8 cellular contexts compared by ENCODE assay signal in the genomic region with DNA sequence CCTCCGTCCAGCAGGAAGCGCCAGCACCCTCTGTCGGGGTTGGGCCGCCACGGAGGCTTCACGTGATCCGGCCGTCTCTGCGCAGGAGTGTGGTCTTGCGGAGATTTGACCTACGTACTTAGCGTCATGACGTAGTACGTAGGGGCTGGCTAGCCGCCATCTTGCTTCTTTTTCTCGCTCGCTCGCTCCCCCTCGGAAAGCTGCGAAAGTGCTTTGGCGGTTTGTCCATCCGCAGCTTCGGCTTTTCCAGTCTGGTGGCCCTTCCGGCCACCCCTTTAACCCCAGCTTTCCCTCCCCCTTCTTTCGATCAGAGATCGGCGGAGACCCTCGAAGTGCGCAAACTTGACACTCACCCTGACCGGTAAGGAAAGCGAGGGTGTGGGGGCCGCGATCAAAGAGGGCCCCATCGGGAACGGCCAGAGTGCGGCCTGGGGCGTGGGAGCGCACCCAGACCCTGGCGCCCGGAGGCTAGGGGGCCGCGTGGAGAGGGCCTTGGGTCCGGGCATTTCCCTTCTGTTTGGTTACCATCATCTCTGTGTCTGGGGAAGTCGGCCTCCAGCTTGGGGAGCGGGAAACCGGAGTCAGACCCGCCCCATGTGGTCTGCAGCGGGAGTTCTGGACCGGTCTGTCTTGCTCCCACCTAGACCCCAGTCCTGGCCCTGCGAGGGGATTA. TPM values are rescaled to one million over a fixed set of nuclear protein-coding genes. Genes with fewer than 3 reads are reported as not detected.
A peak's percentile ranks its signal among the peaks of the same experiment; 100 is the strongest.
DNase-seq lines count a peak whose midpoint lies in the region; ATAC-seq, FAIRE-seq and TF ChIP-seq lines count a peak whose summit lies in the region.

A gene (plus strand): TSS at position 156 of the 673 bp plus-strand sequence. CDS start 26,559 bp downstream, outside the sequence.

- intact Hi-C loops in left ventricle myocardium inferior (cut with micrococcal nuclease), result no loop called here
- intact Hi-C loops in prostate gland (cut with DNase I), result loop anchor here (5.0 kb wide), 1 partner anchor 297 kb away; a partner anchor contains a TSS

- H3K4me1 Mint-ChIP-seq in T-helper 1 cell treated with Interleukin-12 subunit alpha and Interleukin-12 subunit beta and Interleukin-4 antibody, amounts not matched to agents 30 μg/mL and 1 μg/mL, for 36 hours (ENCODE audit: low read depth), result peaks cover 49% of the 10 kb centered on the region

- H3K27ac Mint-ChIP-seq in T-helper 1 cell treated with Interleukin-12 subunit alpha and Interleukin-12 subunit beta and Interleukin-4 antibody, amounts not matched to agents 30 μg/mL and 1 μg/mL, for 36 hours, result peak within 1 kb of the TSS; percentile 94

- DNase-seq in GM12891 (ENCODE audit: insufficient read length, low spot score) (peak; percentile 63), NCI-H146 (lab: John Stamatoyannopoulos, UW) (peak; percentile 97), amygdala (lab: John Stamatoyannopoulos, UW) (peak; percentile 72 to 98 (median 93)), left ventricle myocardium inferior (peak; percentile 99), prostate gland (ENCODE audit: low spot score) (peak; percentile 98), urothelium cell line (ENCODE audit: low spot score) (peak; percentile 95)

- peak; percentile 96 for ATAC-seq in HG02852 (IDR thresholded peaks at IDR 0.05; ENCODE audit: unreplicated experiment)

- no peaks in the 10 kb centered on the region for H3K9me3 Mint-ChIP-seq in T-helper 1 cell treated with Interleukin-12 subunit alpha and Interleukin-12 subunit beta and Interleukin-4 antibody, amounts not matched to agents 30 μg/mL and 1 μg/mL, for 36 hours

- H3K4me3 ChIP-seq in left ventricle myocardium inferior (peak within 1 kb of the TSS; percentile 89), prostate gland (peak within 1 kb of the TSS; percentile 82 to 85)

- FAIRE-seq in GM12891 (lab: Jason Lieb, UNC) (peak; percentile 99), urothelium cell line (lab: Jason Lieb, UNC) (peak; percentile 50)

- peak within 1 kb of the TSS; percentile 97 for H3K27ac ChIP-seq in left ventricle myocardium inferior (replicated peaks)
- H3K27ac ChIP-seq in prostate gland, result peak within 1 kb of the TSS; percentile 98

- TF ChIP-seq CTCF in left ventricle myocardium inferior (IDR thresholded peaks at IDR 0.05; ENCODE audit: borderline replicate concordance) (peak; percentile 83), prostate gland (IDR thresholded peaks at IDR 0.05) (peak; percentile 71 to 95 (median 86))

- H3K36me3 Mint-ChIP-seq in T-helper 1 cell treated with Interleukin-12 subunit alpha and Interleukin-12 subunit beta and Interleukin-4 antibody, amounts not matched to agents 30 μg/mL and 1 μg/mL, for 36 hours (ENCODE audit: low read depth), result peaks cover 23% of the 10 kb centered on the region

- no peaks in the 10 kb centered on the region for H3K36me3 ChIP-seq in left ventricle myocardium inferior
- H3K36me3 ChIP-seq in prostate gland, result no peaks in the 10 kb centered on the region

- no peaks in the 10 kb centered on the region for H3K27me3 ChIP-seq in left ventricle myocardium inferior (ENCODE audit: low read depth)
- no peaks in the 10 kb centered on the region for H3K27me3 ChIP-seq in prostate gland (replicated peaks; ENCODE audit: insufficient read depth)

- H3K4me3 Mint-ChIP-seq in T-helper 1 cell treated with Interleukin-12 subunit alpha and Interleukin-12 subunit beta and Interleukin-4 antibody, amounts not matched to agents 30 μg/mL and 1 μg/mL, for 36 hours, result peak within 1 kb of the TSS; percentile 96

- H3K4me1 ChIP-seq in left ventricle myocardium inferior (peaks cover 57% of the 10 kb centered on the region), prostate gland (replicated peaks) (no peaks in the 10 kb centered on the region)

- H3K27me3 Mint-ChIP-seq in T-helper 1 cell treated with Interleukin-12 subunit alpha and Interleukin-12 subunit beta and Interleukin-4 antibody, amounts not matched to agents 30 μg/mL and 1 μg/mL, for 36 hours (ENCODE audit: low read depth), result no peaks in the 10 kb centered on the region

- under 1% methylated on average over 50 of the region's 50 CpGs for WGBS in prostate gland

- peak; percentile 79 for TF ChIP-seq POLR2A in GM12891 (IDR thresholded peaks at IDR 0.05; ENCODE audit: low read depth, low read length)
- TF ChIP-seq POLR2A in prostate gland (IDR thresholded peaks at IDR 0.05), result peak; percentile 80

- H3K9me3 ChIP-seq in left ventricle myocardium inferior (replicated peaks) (no peaks in the 10 kb centered on the region), prostate gland (no peaks in the 10 kb centered on the region)

TF ChIP-seq in GM12891, 5 proteins besides CTCF, POLR2A, EP300 and RAD21:
- TF ChIP-seq POU2F2 (IDR thresholded peaks at IDR 0.05; ENCODE audit: low read depth, low read length), result peak; percentile 46; the same call in 1 of the 2 replicates
- peak; percentile 51; the same call in 1 of the 2 replicates for TF ChIP-seq POLR2AphosphoS5 (IDR thresholded peaks at IDR 0.05; ENCODE audit: low read depth, low read length)
- TF ChIP-seq TAF1 (IDR thresholded peaks at IDR 0.05; ENCODE audit: low read depth, low read length), result no peak; the same call in 1 of the 2 replicates
- peak; percentile 8 for TF ChIP-seq PAX5 (IDR thresholded peaks at IDR 0.05; ENCODE audit: insufficient read depth, low read length, severe bottlenecking)
- no peak for TF ChIP-seq SPI1 (IDR thresholded peaks at IDR 0.05; ENCODE audit: low read depth, low read length)

RNA-seq across cellular contexts. Expression of the gene that starts here (rescaled TPM):
- polyA plus RNA-seq in GM12891 (2012; ENCODE audit: low read depth, missing spikeins), result 62.3 TPM
- 45.8 TPM for total RNA-seq in left ventricle myocardium inferior
- 100 to 1,000 TPM in 1 of 2 donors, 10 to 100 TPM in 1; 70.1 to 115 TPM for total RNA-seq in prostate gland

Comparison
In these comparisons a context has a peak if more than half of its experiments do, and no peak if none do; other contexts are left out.
1. Peak in every context shown above with its lines: DNase-seq, ATAC-seq, H3K4me3 ChIP-seq and H3K27ac ChIP-seq.